1 cellular context compared by ENCODE assay signal in genomic region chr6:43963877-43964658, GRCh38.
TF ChIP-seq lines count a peak whose summit lies in the region.

No MANE protein-coding gene starts in this region.

TF ChIP-seq in H1, 55 proteins besides CTCF, POLR2A, EP300 and RAD21 (continued from another document):
- no peak for TF ChIP-seq TBP (IDR thresholded peaks at IDR 0.05; ENCODE audit: low read depth, low read length)
- no peak for TF ChIP-seq CBX5 (IDR thresholded peaks at IDR 0.05; ENCODE audit: low read depth, low read length)
- no peak for TF ChIP-seq CHD2 (IDR thresholded peaks at IDR 0.05; ENCODE audit: low read length)
- TF ChIP-seq RNF2 (IDR thresholded peaks at IDR 0.05; ENCODE audit: borderline replicate concordance, low read depth, low read length, missing control alignments, poor library complexity, severe bottlenecking), result no peak
- TF ChIP-seq USF2 (IDR thresholded peaks at IDR 0.05; ENCODE audit: low read length), result no peak
- no peak for TF ChIP-seq SUZ12 (IDR thresholded peaks at IDR 0.05; ENCODE audit: low read length)
